In the genomic region with DNA sequence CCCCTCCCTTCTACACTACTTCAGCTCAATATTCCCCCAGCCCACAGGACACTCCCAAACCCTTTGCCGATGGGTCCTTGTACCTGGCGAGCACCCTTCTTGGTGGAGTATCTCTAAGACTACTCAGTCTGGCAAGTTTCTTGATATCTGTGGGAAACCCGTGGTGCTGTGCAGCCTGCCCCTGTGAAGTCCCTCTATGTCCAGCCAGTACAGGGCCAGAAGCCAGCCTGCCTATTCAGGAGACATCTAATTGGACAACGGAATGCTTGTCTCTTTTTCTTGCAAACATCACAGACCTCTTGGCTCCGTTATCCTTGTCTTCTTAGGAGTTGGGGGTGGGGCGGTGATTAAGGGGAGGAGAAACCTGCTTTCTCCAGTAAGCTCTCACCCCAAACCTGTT, we compare ENCODE assay signal across 14 cellular contexts.
"Had no signal": no experiment of that assay in that cellular context is flagged by ENCODE, and none has a peak within 500 bp of the region (broad histone marks: within the 10 kb centered on the region; RNA-seq: fewer than 3 reads in every experiment).

No MANE protein-coding gene starts in this region.

- ATAC-seq: effector memory CD8-positive, alpha-beta T cell; gastrocnemius medialis; left colon; natural killer cell; sciatic nerve had no signal

- H3K36me3 ChIP-seq: esophagus muscularis mucosa, gastrocnemius medialis, stomach, thoracic aorta, transverse colon had no signal

- DNase-seq: cerebellar nuclear complex; effector memory CD8-positive, alpha-beta T cell; gastrocnemius medialis; left colon; mammary epithelial cell; natural killer cell; stimulated activated CD4-positive, alpha-beta T cell treated with anti-CD3 and anti-CD28 coated beads, Interleukin-2, amount 100 ng/mL, for 24 hours; stimulated activated naive CD4-positive, alpha-beta T cell; stomach; transverse colon had no signal

- H3K9me3 ChIP-seq: esophagus muscularis mucosa, gastrocnemius medialis, stomach, thoracic aorta, transverse colon had no signal

- H3K27ac ChIP-seq: epithelial cell of prostate, esophagus muscularis mucosa, gastrocnemius medialis, stomach, thoracic aorta, transverse colon had no signal

- H3K27me3 ChIP-seq: esophagus muscularis mucosa had no signal

- H3K4me3 ChIP-seq: esophagus muscularis mucosa, gastrocnemius medialis, stomach, thoracic aorta, transverse colon had no signal
